In the genomic region with DNA sequence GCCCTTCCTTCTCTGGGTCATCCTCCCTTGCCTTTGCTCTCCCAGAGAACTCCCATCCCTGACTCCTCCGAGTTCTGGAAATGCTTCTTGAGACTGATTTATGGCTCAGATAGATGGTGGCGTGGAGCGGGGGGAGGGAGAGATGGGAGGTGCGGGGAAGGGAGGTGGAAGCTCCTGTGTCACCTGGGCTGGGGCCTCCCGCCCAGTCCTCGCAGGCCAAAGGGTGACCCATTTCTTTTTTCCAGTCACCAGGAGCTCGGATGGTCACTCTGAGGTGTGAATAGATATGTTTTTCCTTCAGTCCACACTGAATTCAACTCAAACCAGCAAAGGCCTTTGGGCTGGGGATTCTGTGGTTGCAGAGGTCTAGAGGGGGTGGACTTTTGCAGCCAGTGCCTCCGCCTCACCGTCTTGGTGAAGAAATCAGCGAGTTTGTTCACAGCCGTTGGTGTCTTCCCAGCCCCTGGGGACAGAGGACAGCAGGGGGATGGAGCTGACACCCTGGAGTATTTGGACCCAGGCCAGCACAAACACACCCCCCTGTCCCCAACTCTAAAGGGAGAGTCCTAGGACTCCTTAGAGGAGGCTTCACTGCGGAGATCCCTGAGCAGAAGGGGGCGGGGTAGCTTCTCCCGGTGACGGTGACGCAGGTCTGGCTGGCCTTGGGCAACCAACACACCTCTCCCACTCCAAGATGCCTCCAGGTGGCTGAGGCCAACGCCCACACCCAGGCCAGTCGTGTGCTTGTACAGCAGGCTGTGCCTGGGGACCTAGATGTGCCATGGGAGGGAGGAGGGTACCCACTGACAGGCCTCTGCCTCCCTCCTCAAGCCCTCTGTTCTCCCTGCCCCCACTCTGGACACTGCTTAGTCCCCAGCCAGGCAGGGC, we compare ENCODE assay signal across 27 cellular contexts.
DNase-seq lines count a peak whose midpoint lies in the region; ATAC-seq, FAIRE-seq and TF ChIP-seq lines count a peak whose summit lies in the region.
"Had no signal": no experiment of that assay in that cellular context is flagged by ENCODE, and none has a peak within 500 bp of the region (broad histone marks: within the 10 kb centered on the region; RNA-seq: fewer than 3 reads in every experiment).

No MANE protein-coding gene starts in this region.

- TF ChIP-seq CTCF in PC-3 (conservative IDR thresholded peaks at IDR 0.05; ENCODE audit: low read depth, low read length) = no peak
- no peak for TF ChIP-seq CTCF in body of pancreas (IDR thresholded peaks at IDR 0.05)
- TF ChIP-seq CTCF in psoas muscle (IDR thresholded peaks at IDR 0.05) = no peak

- H3K4me3 ChIP-seq in PC-3 (ENCODE audit: low read length) (no peak overlapping the region), body of pancreas (no peak overlapping the region), psoas muscle (no peak overlapping the region)
- H3K4me3 ChIP-seq: thoracic aorta had no signal

- POLR2A ChIA-PET in PC-3 (lab: Charles Lee; ENCODE audit: unreplicated experiment) = no interaction called here
- POLR2A ChIA-PET in HEK293T (lab: Yijun Ruan, JAX) = no interaction called here

- H3K27me3 ChIP-seq in PC-3 (ENCODE audit: low read length) (no peaks in the 10 kb centered on the region), body of pancreas (no peaks in the 10 kb centered on the region), psoas muscle (ENCODE audit: insufficient read depth in 3 of 3, low read length in 2 of 3) (no peaks in the 10 kb centered on the region)

- no peaks in the 10 kb centered on the region for H3K9me3 ChIP-seq in PC-3 (ENCODE audit: low read length)
- H3K9me3 ChIP-seq in body of pancreas = no peaks in the 10 kb centered on the region
- H3K9me3 ChIP-seq in psoas muscle = no peaks in the 10 kb centered on the region
- H3K9me3 ChIP-seq: thoracic aorta had no signal

- H2AFZ ChIP-seq in PC-3 (ENCODE audit: low read length) = no peak overlapping the region

- ATAC-seq in PC-3 = no peak
- ATAC-seq in body of pancreas = no peak
- ATAC-seq in left lobe of liver = peak; percentile 52
- peak in 1 of 4 donors; percentile 18 for ATAC-seq in psoas muscle
- ATAC-seq: activated T-cell treated with anti-CD3 and anti-CD28 coated beads, Interleukin-2, amount 50 U/mL, for 72 hours; natural killer cell treated with Interleukin-12 subunit alpha and Interleukin-12 subunit beta and Interleukin-15 and Interleukin-18, amount 100 ng/mL, for 72 hours; stimulated activated naive B cell treated with anti-CD40 and anti-IgM and Interleukin-4, amounts not matched to agents 10 μg/mL and 1 μg/mL and 100 μg/mL, for 72 hours had no signal

- no peak for TF ChIP-seq POLR2A in body of pancreas (IDR thresholded peaks at IDR 0.05)

- 64 to 74% methylated on average over 10 to 18 of the region's 18 CpGs for WGBS in body of pancreas, 2 donors
- WGBS in psoas muscle, 3 donors = 81 to 82% (median 82%) methylated on average over 17 to 18 of the region's 18 CpGs

- H3K9me2 ChIP-seq in PC-3 (replicated peaks; ENCODE audit: low read length) = no peaks in the 10 kb centered on the region

- CTCF ChIA-PET in PC-3 (lab: Charles Lee) (no interaction called here), HEK293T (lab: Yijun Ruan, JAX) (no interaction called here)

- no peak overlapping the region for H3K9ac ChIP-seq in PC-3 (ENCODE audit: low read length)

- H3K36me3 ChIP-seq in PC-3 (ENCODE audit: low read depth, low read length) (no peaks in the 10 kb centered on the region), body of pancreas (replicated peaks in 1 of 2; ENCODE audit: insufficient read depth in 1 of 2, low read depth in 2 of 2) (no peaks in the 10 kb centered on the region), psoas muscle (ENCODE audit: insufficient read depth in 1 of 2, low read depth in 1 of 2) (no peaks in the 10 kb centered on the region)
- H3K36me3 ChIP-seq: thoracic aorta had no signal

- no peaks in the 10 kb centered on the region for H3F3A ChIP-seq in PC-3 (ENCODE audit: low read length, unreplicated experiment)

- H3K27ac ChIP-seq in PC-3 (ENCODE audit: low read length) (no peak overlapping the region), body of pancreas (no peak overlapping the region), psoas muscle (no peak overlapping the region)
- H3K27ac ChIP-seq: thoracic aorta had no signal

- intact Hi-C loops in PC-3 (cut with micrococcal nuclease) (no loop called here), body of pancreas (cut with DNase I) (no loop called here), psoas muscle (cut with DNase I) (no loop called here)

- DNase-seq in PC-3 (peak; percentile 6), body of pancreas (peak in 3 of 4 donors; percentile 35 to 57 (median 39)), left lobe of liver (ENCODE audit: low spot score) (peak; percentile 68), psoas muscle (peak; percentile 6 to 34), activated T-cell treated with anti-CD3 and anti-CD28 coated beads for 4 hours (no peak), HEK293T (ENCODE audit: extremely low spot score) (no peak), RCC 7860 (ENCODE audit: low spot score) (no peak)
- DNase-seq: activated naive CD4-positive, alpha-beta T cell treated with anti-CD3 and anti-CD28 coated beads for 36 hours; activated T-cell treated with anti-CD3 and anti-CD28 coated beads, Interleukin-2, amount 50 U/mL, for 72 hours; amygdala; CD4-positive, alpha-beta memory T cell; central memory CD4-positive, alpha-beta T cell; DMS153; foreskin melanocyte; GF-D8; H9; hypothalamus; Karpas-422; midbrain; NCI-H1694 treated with DMSO at 0.1 percent for 48 hours; NCI-H526 treated with DMSO at 0.1 percent for 48 hours; SHP77; stimulated activated naive B cell treated with anti-CD40 and anti-IgM and Interleukin-4, amounts not matched to agents 10 μg/mL and 1 μg/mL and 100 μg/mL, for 72 hours had no signal

- no peaks in the 10 kb centered on the region for H3K79me2 ChIP-seq in PC-3 (ENCODE audit: low read length)

- no peak for FAIRE-seq in RCC 7860 (lab: Jason Lieb, UNC)
- FAIRE-seq: islet of Langerhans, TTC549 had no signal

- no peak overlapping the region for H3K4me2 ChIP-seq in PC-3 (ENCODE audit: low read length)

- H3K4me1 ChIP-seq in PC-3 (ENCODE audit: insufficient read depth, low read length) = peaks cover 12% of the 10 kb centered on the region; the same call in 1 of the 2 replicates
- H3K4me1 ChIP-seq in body of pancreas = no peaks in the 10 kb centered on the region
- H3K4me1 ChIP-seq in psoas muscle = no peaks in the 10 kb centered on the region

- no peaks in the 10 kb centered on the region for H4K20me1 ChIP-seq in PC-3 (ENCODE audit: low read length)

- no TSS peak for BruUV-seq in PC-3 (replicated peaks; lab: Mats Ljungman, UMichigan)

TF ChIP-seq in HEK293T, 16 proteins besides CTCF, POLR2A, EP300 and RAD21:
- TF ChIP-seq L3MBTL2 (conservative IDR thresholded peaks at IDR 0.05) = no peak
- TF ChIP-seq ZNF384 (IDR thresholded peaks at IDR 0.05) = no peak
- TF ChIP-seq HDGF (IDR thresholded peaks at IDR 0.05; ENCODE audit: borderline replicate concordance) = no peak
- no peak for TF ChIP-seq BHLHE40 (IDR thresholded peaks at IDR 0.05; ENCODE audit: borderline replicate concordance)
- TF ChIP-seq NFRKB (IDR thresholded peaks at IDR 0.05) = no peak
- TF ChIP-seq LEF1 (IDR thresholded peaks at IDR 0.05; ENCODE audit: borderline replicate concordance) = no peak
- TF ChIP-seq FOXK2 (IDR thresholded peaks at IDR 0.05) = no peak
- no peak for TF ChIP-seq FOXM1 (IDR thresholded peaks at IDR 0.05; ENCODE audit: borderline replicate concordance)
- no peak for TF ChIP-seq SUZ12 (IDR thresholded peaks at IDR 0.05)
- no peak for TF ChIP-seq ARNT (IDR thresholded peaks at IDR 0.05)
- TF ChIP-seq ELF4 (IDR thresholded peaks at IDR 0.05) = no peak
- no peak for TF ChIP-seq CTBP1 (IDR thresholded peaks at IDR 0.05; ENCODE audit: borderline replicate concordance)
- no peak for TF ChIP-seq PKNOX1 (IDR thresholded peaks at IDR 0.05)

Comparison
In these comparisons a context has a peak if more than half of its experiments do, and no peak if none do; other contexts are left out.
1. DNase-seq: peak in PC-3 (single experiment), body of pancreas (3 of 4), left lobe of liver (single experiment) and psoas muscle (2 of 2); none in activated T-cell treated with anti-CD3 and anti-CD28 coated beads for 4 hours (single experiment), HEK293T (single experiment) and RCC 7860 (single experiment).